Comparison of ENCODE assay signal across 9 cellular contexts in the genomic region with DNA sequence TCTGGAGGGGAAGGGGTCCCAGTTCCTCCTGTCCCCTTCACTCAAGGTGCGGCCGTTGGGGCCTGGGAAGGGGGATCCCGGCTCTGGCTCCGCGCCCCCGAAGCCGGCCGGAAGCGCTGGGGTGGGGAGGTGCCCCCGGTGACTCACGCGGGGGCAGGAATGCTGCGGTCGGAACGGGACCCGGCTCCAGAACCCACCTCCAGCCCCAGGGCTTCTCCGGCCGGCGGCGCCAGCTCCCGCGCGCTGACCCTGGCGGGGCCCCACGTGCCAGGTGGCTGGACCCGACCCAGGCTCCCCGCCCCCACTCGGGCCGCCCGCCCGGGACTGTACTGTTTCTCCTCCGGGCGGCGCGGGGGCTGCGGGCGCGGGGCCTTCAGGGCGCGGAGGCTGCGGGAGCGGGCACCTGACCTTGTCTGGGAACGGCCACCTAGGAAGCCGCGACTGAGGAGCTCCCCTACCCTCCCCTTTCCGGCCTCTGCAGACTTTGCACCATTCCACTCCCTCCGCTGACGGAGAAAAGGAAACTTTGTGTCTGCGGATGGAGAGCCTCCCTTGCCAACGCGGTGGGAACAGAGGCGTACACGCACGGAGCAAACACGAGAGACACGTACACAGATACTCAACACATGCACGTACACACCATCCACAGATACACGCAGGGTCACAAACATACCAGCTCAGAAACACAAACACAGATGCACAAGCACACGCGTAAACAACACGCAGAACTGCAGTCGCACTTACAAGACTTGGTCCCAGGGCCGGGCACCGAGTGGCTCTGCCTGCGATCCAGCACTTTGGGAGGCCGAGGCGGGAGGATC. TPM values are rescaled to one million over a fixed set of nuclear protein-coding genes. Genes with fewer than 3 reads are reported as not detected.
DNase-seq lines count a peak whose midpoint lies in the region; ATAC-seq and TF ChIP-seq lines count a peak whose summit lies in the region.
"Had no signal": no experiment of that assay in that cellular context is flagged by ENCODE, and none has a peak within 500 bp of the region (broad histone marks: within the 10 kb centered on the region; RNA-seq: fewer than 3 reads in every experiment).

No MANE protein-coding gene starts in this region.

- H3K36me3 Mint-ChIP-seq in nephron progenitor cell (ENCODE audit: low read depth): peaks cover 9% of the 10 kb centered on the region
- H3K36me3 Mint-ChIP-seq: naive B cell had no signal

- peak overlapping the region; percentile 63 for H3K27ac Mint-ChIP-seq in nephron progenitor cell

- H3K4me1 Mint-ChIP-seq in nephron progenitor cell: peaks cover 50% of the 10 kb centered on the region

- H3K4me3 Mint-ChIP-seq in nephron progenitor cell: peak overlapping the region; percentile 76

- H3K27me3 Mint-ChIP-seq in nephron progenitor cell (ENCODE audit: low read depth, poor library complexity): peaks cover 3% of the 10 kb centered on the region

- ATAC-seq in GM18517 (IDR thresholded peaks at IDR 0.05; ENCODE audit: unreplicated experiment): no peak

- H3K4me3 ChIP-seq in foreskin fibroblast (ENCODE audit: low read depth in 1 of 2, low read length in 2 of 2): peak overlapping the region; percentile 37 to 48

- H3K9me3 Mint-ChIP-seq in nephron progenitor cell: no peaks in the 10 kb centered on the region
- H3K9me3 Mint-ChIP-seq: naive B cell had no signal

- TF ChIP-seq CTCF in foreskin fibroblast (IDR thresholded peaks at IDR 0.05; ENCODE audit: low read depth, low read length): no peak
- TF ChIP-seq CTCF in nephron progenitor cell (IDR thresholded peaks at IDR 0.05): no peak

- DNase-seq in AG20443 (ENCODE audit: low spot score) (peak; percentile 95), NCI-H460 (ENCODE audit: extremely low read depth, low read depth) (peak; percentile 45), foreskin fibroblast (peak; percentile 96 to 98), nephron progenitor cell (peak; percentile 76), superior temporal gyrus (ENCODE audit: extremely low spot score) (peak; percentile 19), NCI-H146 (lab: John Stamatoyannopoulos, UW) (no peak)
- DNase-seq in activated effector memory CD4-positive, alpha-beta T cell treated with anti-CD3 and anti-CD28 coated beads, Interleukin-2, amount 50 U/mL, for 16 hours: peak; percentile 77
- DNase-seq: naive B cell had no signal

RNA-seq across cellular contexts. Expression of a gene that starts 7.2 kb away (rescaled TPM):
- total RNA-seq in NCI-H460 (2014; rRNA removed; shearing (Covaris generic)): 27.7 and 29.8 TPM in 2 replicates
- 5.4 and 7.0 TPM in 2 replicates for polyA plus RNA-seq in NCI-H460 (2014; cell fraction: nucleus; rRNA removed)

RNA-seq across cellular contexts. Expression of a gene that starts 33.2 kb away (rescaled TPM):
- total RNA-seq in NCI-H460 (2014; rRNA removed; shearing (Covaris generic)): 0.22 TPM in 1 of 2 replicates, not detected in the other
- polyA plus RNA-seq in NCI-H460 (2014; cell fraction: nucleus; rRNA removed): 0.07 TPM in 1 of 2 replicates, not detected in the other

RNA-seq across cellular contexts. Expression of a gene that starts 37.9 kb away (rescaled TPM):
- total RNA-seq in NCI-H460 (2014; rRNA removed; shearing (Covaris generic)): 80.3 and 89.5 TPM in 2 replicates
- 61.0 and 68.3 TPM in 2 replicates for polyA plus RNA-seq in NCI-H460 (2014; cell fraction: nucleus; rRNA removed)
